ENCODE assay signal across 22 cellular contexts in genomic region chr13:80199585-80200292, GRCh38.
"Had no signal": no experiment of that assay in that cellular context is flagged by ENCODE, and none has a peak within 500 bp of the region (broad histone marks: within the 10 kb centered on the region; RNA-seq: fewer than 3 reads in every experiment).

No MANE protein-coding gene starts in this region.

- H3K27me3 Mint-ChIP-seq: activated CD4-positive, alpha-beta memory T cell treated with anti-CD3 and anti-CD28 coated beads, Interleukin-2, amount 10 ng/mL, durations not matched to agents 7 days and 5 days; activated CD4-positive, alpha-beta T cell treated with anti-CD3 and anti-CD28 coated beads for 36 hours had no signal

- H3K36me3 Mint-ChIP-seq: activated naive CD4-positive, alpha-beta T cell treated with anti-CD3 and anti-CD28 coated beads, Interleukin-2, amount 50 U/mL, for 24 hours; T-cell had no signal

- H3K4me1 Mint-ChIP-seq: activated CD4-positive, alpha-beta memory T cell treated with anti-CD3 and anti-CD28 coated beads, Interleukin-2, amount 10 ng/mL, durations not matched to agents 7 days and 5 days; activated CD4-positive, alpha-beta T cell treated with anti-CD3 and anti-CD28 coated beads for 36 hours; activated naive CD4-positive, alpha-beta T cell treated with anti-CD3 and anti-CD28 coated beads, Interleukin-2, amount 50 U/mL, for 24 hours; T-cell had no signal

- DNase-seq: activated CD4-positive, alpha-beta memory T cell treated with anti-CD3 and anti-CD28 coated beads, Interleukin-2, amount 10 ng/mL, durations not matched to agents 7 days and 5 days; activated CD4-positive, alpha-beta T cell treated with anti-CD3 and anti-CD28 coated beads for 36 hours; activated CD4-positive, alpha-beta T cell treated with anti-CD3 and anti-CD28 coated beads, Interleukin-2, amount 50 U/mL, for 1 hour; activated CD4-positive, CD25-positive, alpha-beta regulatory T cell; activated CD8-positive, alpha-beta memory T cell treated with anti-CD3 and anti-CD28 coated beads, Interleukin-2, amount 50 U/mL, for 4 hours; activated naive CD4-positive, alpha-beta T cell; aorta; colonic mucosa; Karpas-422; NCI-H1048; NCI-H146; NCI-H187 treated with DMSO at 0.1 percent for 48 hours; NCI-H2081 treated with DMSO at 0.1 percent for 48 hours; NCI-H446 treated with DMSO at 0.1 percent for 48 hours; NCI-H524 treated with DMSO at 0.1 percent for 48 hours; NK-92 treated with Interleukin-12 subunit alpha and Interleukin-12 subunit beta, amount 100 ng/mL, for 24 hours; Peyer's patch; Right ventricle myocardium superior; SJCRH30; T-cell; T-helper 2 cell had no signal

- H3K4me3 Mint-ChIP-seq: activated CD4-positive, alpha-beta memory T cell treated with anti-CD3 and anti-CD28 coated beads, Interleukin-2, amount 10 ng/mL, durations not matched to agents 7 days and 5 days; activated CD4-positive, alpha-beta T cell treated with anti-CD3 and anti-CD28 coated beads for 36 hours; activated naive CD4-positive, alpha-beta T cell treated with anti-CD3 and anti-CD28 coated beads, Interleukin-2, amount 50 U/mL, for 24 hours; T-cell had no signal

- H3K27ac Mint-ChIP-seq: activated CD4-positive, alpha-beta memory T cell treated with anti-CD3 and anti-CD28 coated beads, Interleukin-2, amount 10 ng/mL, durations not matched to agents 7 days and 5 days; activated CD4-positive, alpha-beta T cell treated with anti-CD3 and anti-CD28 coated beads for 36 hours; activated naive CD4-positive, alpha-beta T cell treated with anti-CD3 and anti-CD28 coated beads, Interleukin-2, amount 50 U/mL, for 24 hours; T-cell had no signal

- ATAC-seq: activated CD4-positive, alpha-beta T cell treated with anti-CD3 and anti-CD28 coated beads for 36 hours; T-cell had no signal
